9 cellular contexts compared by ENCODE assay signal in genomic region chr9:89000281-89000875, GRCh38. TPM values are rescaled to one million over a fixed set of nuclear protein-coding genes. Genes with fewer than 3 reads are reported as not detected.
DNase-seq lines count a peak whose midpoint lies in the region; ATAC-seq and TF ChIP-seq lines count a peak whose summit lies in the region.
"Had no signal": no experiment of that assay in that cellular context is flagged by ENCODE, and none has a peak within 500 bp of the region (broad histone marks: within the 10 kb centered on the region; RNA-seq: fewer than 3 reads in every experiment).

No MANE protein-coding gene starts in this region.

- 0 out of 22 replicates have a peak, but pooled peaks cover 0 to 3% (median 0%) of the 10 kb centered on the region in 11 experiments for H3K27me3 ChIP-seq in BLaER1 treated with 17β-estradiol and CSF1 and Interleukin-3, amounts not matched to agents 10 nM and 100 nM
- H3K27me3 ChIP-seq in OCI-LY3 (ENCODE audit: low read depth, low read length) (peaks cover 20% of the 10 kb centered on the region), esophagus squamous epithelium (peaks cover 0 to 11% (median 0%) of the 10 kb centered on the region in 4 donors), parathyroid adenoma (ENCODE audit: control insufficient read depth, insufficient read depth, low read length) (no peaks in the 10 kb centered on the region)

- H2AFZ ChIP-seq in OCI-LY3 (ENCODE audit: low read depth, low read length) (no peak overlapping the region), parathyroid adenoma (peak overlapping the region; percentile 56)

- H3K9ac ChIP-seq in BLaER1 treated with 17β-estradiol and CSF1 and Interleukin-3, amounts not matched to agents 10 nM and 100 nM, result no peak overlapping the region
- H3K9ac ChIP-seq in OCI-LY3 (ENCODE audit: low read length) (no peak overlapping the region), parathyroid adenoma (no peak overlapping the region)

- intact Hi-C loops in esophagus squamous epithelium (cut with DNase I), result loop anchor here (5.0 to 10.0 kb wide), 2 partner anchors 274 to 408 kb away; no protein-coding TSS in a partner anchor
- intact Hi-C loops in activated CD4-positive, alpha-beta T cell treated with anti-CD3 and anti-CD28 coated beads, Interleukin-2, amount 10 ng/mL, durations not matched to agents 24 days and 14 days (cut with micrococcal nuclease), result loop anchor here (2.0 kb wide), 1 partner anchor 336 kb away; no protein-coding TSS in a partner anchor

- 0 out of 22 replicates have a peak, but pooled peaks cover 0 to 8% (median 0%) of the 10 kb centered on the region in 11 experiments for H3K36me3 ChIP-seq in BLaER1 treated with 17β-estradiol and CSF1 and Interleukin-3, amounts not matched to agents 10 nM and 100 nM
- H3K36me3 ChIP-seq in OCI-LY3 (replicated peaks; ENCODE audit: low read depth, low read length), result no peaks in the 10 kb centered on the region
- H3K36me3 ChIP-seq in esophagus squamous epithelium, result no peaks in the 10 kb centered on the region
- H3K36me3 ChIP-seq in parathyroid adenoma (ENCODE audit: control insufficient read depth, insufficient read depth, low read length), result no peaks in the 10 kb centered on the region

- DNase-seq in esophagus squamous epithelium (lab: John Stamatoyannopoulos, UW) (no peak), AG20443 (ENCODE audit: low spot score) (no peak)
- no peak for DNase-seq in stimulated activated naive B cell treated with anti-CD40 and anti-IgM and Interleukin-4, amounts not matched to agents 10 μg/mL and 1 μg/mL and 100 μg/mL, for 72 hours
- DNase-seq in activated CD4-positive, alpha-beta T cell treated with anti-CD3 and anti-CD28 coated beads, Interleukin-2, amount 10 ng/mL, durations not matched to agents 24 days and 14 days, result no peak

- peak overlapping the region; percentile 13 to 68 (median 37); a peak in 13 of 22 replicates for H3K4me2 ChIP-seq in BLaER1 treated with 17β-estradiol and CSF1 and Interleukin-3, amounts not matched to agents 10 nM and 100 nM
- H3K4me2 ChIP-seq in OCI-LY3 (ENCODE audit: low read length) (peak overlapping the region; percentile 27), parathyroid adenoma (ENCODE audit: low read length) (peak overlapping the region; percentile 62)

- H3K79me2 ChIP-seq in OCI-LY3 (ENCODE audit: low read length), result no peaks in the 10 kb centered on the region
- no peaks in the 10 kb centered on the region for H3K79me2 ChIP-seq in parathyroid adenoma

- H4K20me1 ChIP-seq in BLaER1 treated with 17β-estradiol and CSF1 and Interleukin-3, amounts not matched to agents 10 nM and 100 nM, result peaks cover 0 to 16% (median 0%) of the 10 kb centered on the region in 11 experiments; a peak in 2 of 22 replicates
- no peaks in the 10 kb centered on the region for H4K20me1 ChIP-seq in OCI-LY3 (ENCODE audit: insufficient read depth, low read length)

- H3K9me3 ChIP-seq in BLaER1 treated with 17β-estradiol and CSF1 and Interleukin-3, amounts not matched to agents 10 nM and 100 nM (replicated peaks in 1 of 11), result no peaks in the 10 kb centered on the region
- H3K9me3 ChIP-seq in OCI-LY3 (ENCODE audit: insufficient read depth, low read length) (no peaks in the 10 kb centered on the region), esophagus squamous epithelium (no peaks in the 10 kb centered on the region), parathyroid adenoma (ENCODE audit: control insufficient read depth, low read length) (no peaks in the 10 kb centered on the region)

- H3K36me3 Mint-ChIP-seq in stimulated activated naive B cell treated with anti-CD40 and anti-IgM and Interleukin-4, amounts not matched to agents 10 μg/mL and 1 μg/mL and 100 μg/mL, for 72 hours, result no peaks in the 10 kb centered on the region
- no peaks in the 10 kb centered on the region for H3K36me3 Mint-ChIP-seq in activated CD4-positive, alpha-beta T cell treated with anti-CD3 and anti-CD28 coated beads, Interleukin-2, amount 10 ng/mL, durations not matched to agents 24 days and 14 days (ENCODE audit: low read depth)
- H3K36me3 Mint-ChIP-seq: CD8-positive, alpha-beta memory T cell had no signal

- no peak for TF ChIP-seq POLR2A in esophagus squamous epithelium (IDR thresholded peaks at IDR 0.05)

- H3K4me1 Mint-ChIP-seq in stimulated activated naive B cell treated with anti-CD40 and anti-IgM and Interleukin-4, amounts not matched to agents 10 μg/mL and 1 μg/mL and 100 μg/mL, for 72 hours, result peaks cover 6 to 8% of the 10 kb centered on the region in 2 donors
- H3K4me1 Mint-ChIP-seq in activated CD4-positive, alpha-beta T cell treated with anti-CD3 and anti-CD28 coated beads, Interleukin-2, amount 10 ng/mL, durations not matched to agents 24 days and 14 days, result peaks cover 4% of the 10 kb centered on the region

- TF ChIP-seq CTCF in OCI-LY3 (IDR thresholded peaks at IDR 0.05; ENCODE audit: low read depth, low read length) (no peak), esophagus squamous epithelium (IDR thresholded peaks at IDR 0.05) (no peak), parathyroid adenoma (IDR thresholded peaks at IDR 0.05) (no peak)

- no peak for ATAC-seq in stimulated activated naive B cell treated with anti-CD40 and anti-IgM and Interleukin-4, amounts not matched to agents 10 μg/mL and 1 μg/mL and 100 μg/mL, for 72 hours (replicated peaks)
- ATAC-seq in HG03432 (IDR thresholded peaks at IDR 0.05; ENCODE audit: unreplicated experiment), result no peak

- WGBS in esophagus squamous epithelium, 2 donors, result 68 to 70% methylated on average over 9 to 10 of the region's 11 CpGs

- H3K9me3 Mint-ChIP-seq in stimulated activated naive B cell treated with anti-CD40 and anti-IgM and Interleukin-4, amounts not matched to agents 10 μg/mL and 1 μg/mL and 100 μg/mL, for 72 hours, result no peaks in the 10 kb centered on the region
- no peaks in the 10 kb centered on the region for H3K9me3 Mint-ChIP-seq in activated CD4-positive, alpha-beta T cell treated with anti-CD3 and anti-CD28 coated beads, Interleukin-2, amount 10 ng/mL, durations not matched to agents 24 days and 14 days
- H3K9me3 Mint-ChIP-seq: CD8-positive, alpha-beta memory T cell had no signal

- H3K4me3 Mint-ChIP-seq in stimulated activated naive B cell treated with anti-CD40 and anti-IgM and Interleukin-4, amounts not matched to agents 10 μg/mL and 1 μg/mL and 100 μg/mL, for 72 hours, result no peak overlapping the region
- H3K4me3 Mint-ChIP-seq in activated CD4-positive, alpha-beta T cell treated with anti-CD3 and anti-CD28 coated beads, Interleukin-2, amount 10 ng/mL, durations not matched to agents 24 days and 14 days, result no peak overlapping the region
- H3K4me3 Mint-ChIP-seq: CD8-positive, alpha-beta memory T cell had no signal

- no peak overlapping the region for H3K27ac ChIP-seq in BLaER1 treated with 17β-estradiol and CSF1 and Interleukin-3, amounts not matched to agents 10 nM and 100 nM
- no peak overlapping the region for H3K27ac ChIP-seq in OCI-LY3 (ENCODE audit: low read length)
- peak overlapping the region; percentile 18 to 72 (median 56) for H3K27ac ChIP-seq in esophagus squamous epithelium
- H3K27ac ChIP-seq in parathyroid adenoma, result no peak overlapping the region

- peaks cover 0 to 17% (median 4%) of the 10 kb centered on the region in 10 experiments; a peak in 11 of 20 replicates for H3K4me1 ChIP-seq in BLaER1 treated with 17β-estradiol and CSF1 and Interleukin-3, amounts not matched to agents 10 nM and 100 nM
- H3K4me1 ChIP-seq in OCI-LY3 (ENCODE audit: low read length) (no peaks in the 10 kb centered on the region), esophagus squamous epithelium (peaks cover 14 to 58% (median 16%) of the 10 kb centered on the region in 3 donors), parathyroid adenoma (no peaks in the 10 kb centered on the region)

- no peak overlapping the region for H3K27ac Mint-ChIP-seq in stimulated activated naive B cell treated with anti-CD40 and anti-IgM and Interleukin-4, amounts not matched to agents 10 μg/mL and 1 μg/mL and 100 μg/mL, for 72 hours
- no peak overlapping the region for H3K27ac Mint-ChIP-seq in activated CD4-positive, alpha-beta T cell treated with anti-CD3 and anti-CD28 coated beads, Interleukin-2, amount 10 ng/mL, durations not matched to agents 24 days and 14 days

- H3K27me3 Mint-ChIP-seq in stimulated activated naive B cell treated with anti-CD40 and anti-IgM and Interleukin-4, amounts not matched to agents 10 μg/mL and 1 μg/mL and 100 μg/mL, for 72 hours, result peaks cover 23 to 35% of the 10 kb centered on the region in 2 donors
- peaks cover 16% of the 10 kb centered on the region for H3K27me3 Mint-ChIP-seq in activated CD4-positive, alpha-beta T cell treated with anti-CD3 and anti-CD28 coated beads, Interleukin-2, amount 10 ng/mL, durations not matched to agents 24 days and 14 days

- no peak overlapping the region for H3K4me3 ChIP-seq in BLaER1 treated with 17β-estradiol and CSF1 and Interleukin-3, amounts not matched to agents 10 nM and 100 nM
- H3K4me3 ChIP-seq in OCI-LY3 (ENCODE audit: low read length) (no peak overlapping the region), esophagus squamous epithelium (peak overlapping the region in 1 of 4 donors; percentile 49), parathyroid adenoma (ENCODE audit: low read depth, low read length) (no peak overlapping the region)

RNA-seq across cellular contexts. Expression of gene S1PR3, which starts 9.1 kb away (rescaled TPM):
- 10 to 100 TPM in 1 of 4 donors, 1 to 10 TPM in 3; 1.3 to 14.3 (median 6.8) TPM for total RNA-seq in esophagus squamous epithelium
- total RNA-seq in activated CD4-positive, alpha-beta T cell treated with anti-CD3 and anti-CD28 coated beads, Interleukin-2, amount 10 ng/mL, durations not matched to agents 24 days and 14 days, result 3.4 and 3.8 TPM in 2 replicates

Comparison
In these comparisons a context has a peak if more than half of its experiments do, and no peak if none do; other contexts are left out.
1. H3K27ac ChIP-seq: peak in esophagus squamous epithelium (4 of 4); none in BLaER1 treated with 17β-estradiol and CSF1 and Interleukin-3, amounts not matched to agents 10 nM and 100 nM (0 of 11), OCI-LY3 (single experiment) and parathyroid adenoma (single experiment).
2. Peak in every context shown above with its lines, with median percentiles within 50 percentile points of each other: H3K4me2 ChIP-seq.